ENCODE assay signal across 15 cellular contexts in the genomic region with DNA sequence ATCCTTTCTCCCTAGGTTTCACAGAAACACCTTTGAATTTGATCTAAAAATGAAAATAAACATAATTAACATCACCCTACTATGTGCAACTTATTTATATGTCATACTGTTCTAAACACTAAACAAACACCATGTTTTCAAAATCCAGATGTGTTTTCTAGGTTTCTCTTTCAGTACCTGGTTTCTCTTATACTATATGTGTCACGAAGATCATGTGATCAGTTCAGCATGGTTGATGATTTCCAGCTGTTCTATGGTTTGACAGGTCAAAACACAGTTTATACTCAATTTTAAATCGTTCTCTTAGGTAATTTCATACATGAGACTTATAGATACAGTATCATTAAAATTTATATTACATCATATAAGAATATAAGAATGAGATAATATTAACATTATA.
A peak's percentile ranks its signal among the peaks of the same experiment; 100 is the strongest.
DNase-seq lines count a peak whose midpoint lies in the region; ATAC-seq and TF ChIP-seq lines count a peak whose summit lies in the region.
"Had no signal": no experiment of that assay in that cellular context is flagged by ENCODE, and none has a peak within 500 bp of the region (broad histone marks: within the 10 kb centered on the region; RNA-seq: fewer than 3 reads in every experiment).

No MANE protein-coding gene starts in this region.

- intact Hi-C loops in stomach (cut with DNase I; ENCODE audit: low total_unique reads) = no loop called here

- H3K4me3 Mint-ChIP-seq in stimulated activated naive CD8-positive, alpha-beta T cell treated with anti-CD3 and anti-CD28 coated beads, Interleukin-15, amount 100 ng/mL, for 72 hours = no peak overlapping the region
- H3K4me3 Mint-ChIP-seq in T-helper 2 cell treated with Interferon-gamma antibody and Interleukin-4, amounts not matched to agents 5 μg/mL and 100 μg/mL, for 36 hours = no peak overlapping the region

- ATAC-seq in GM18505 (IDR thresholded peaks at IDR 0.05; ENCODE audit: unreplicated experiment) (peak; percentile 85), GM19463 (IDR thresholded peaks at IDR 0.05; ENCODE audit: unreplicated experiment) (peak; percentile 93), HG02798 (IDR thresholded peaks at IDR 0.05; ENCODE audit: poor library complexity, unreplicated experiment) (peak; percentile 89), HG03432 (IDR thresholded peaks at IDR 0.05; ENCODE audit: unreplicated experiment) (peak; percentile 88)
- ATAC-seq in stimulated activated naive CD8-positive, alpha-beta T cell treated with anti-CD3 and anti-CD28 coated beads, Interleukin-15, amount 100 ng/mL, for 72 hours = no peak
- ATAC-seq: activated CD4-positive, CD25-positive, alpha-beta regulatory T cell treated with anti-CD3 and anti-CD28 coated beads, Interleukin-2, amount 50 U/mL, for 24 hours; SK-N-SH treated with all-trans-retinoic acid at 6 μM for 48 hours had no signal

- no peak overlapping the region for H3K27ac ChIP-seq in stomach

- no peak for TF ChIP-seq POLR2A in GM18505 (IDR thresholded peaks at IDR 0.05; ENCODE audit: borderline replicate concordance, extremely low read depth, insufficient read depth, insufficient read length)
- no peak for TF ChIP-seq POLR2A in stomach (IDR thresholded peaks at IDR 0.05)

- no peak for TF ChIP-seq EP300 in stomach (IDR thresholded peaks at IDR 0.05)

- 69 to 82% (median 76%) methylated on average over 2 of the region's 2 CpGs for WGBS in stomach, 5 donors

- peaks cover 0 to 4% of the 10 kb centered on the region in 2 donors for H3K9me3 Mint-ChIP-seq in stimulated activated naive CD8-positive, alpha-beta T cell treated with anti-CD3 and anti-CD28 coated beads, Interleukin-15, amount 100 ng/mL, for 72 hours
- peaks cover 6% of the 10 kb centered on the region for H3K9me3 Mint-ChIP-seq in T-helper 2 cell treated with Interferon-gamma antibody and Interleukin-4, amounts not matched to agents 5 μg/mL and 100 μg/mL, for 36 hours

- TF ChIP-seq CTCF in stomach (IDR thresholded peaks at IDR 0.05) = no peak

- no peaks in the 10 kb centered on the region for H3K27me3 Mint-ChIP-seq in stimulated activated naive CD8-positive, alpha-beta T cell treated with anti-CD3 and anti-CD28 coated beads, Interleukin-15, amount 100 ng/mL, for 72 hours
- H3K27me3 Mint-ChIP-seq in T-helper 2 cell treated with Interferon-gamma antibody and Interleukin-4, amounts not matched to agents 5 μg/mL and 100 μg/mL, for 36 hours (ENCODE audit: low read depth) = no peaks in the 10 kb centered on the region

- H3K9me3 ChIP-seq in stomach = no peaks in the 10 kb centered on the region

- no peak overlapping the region for H3K4me3 ChIP-seq in stomach

- H3K36me3 Mint-ChIP-seq in T-helper 2 cell treated with Interferon-gamma antibody and Interleukin-4, amounts not matched to agents 5 μg/mL and 100 μg/mL, for 36 hours (ENCODE audit: low read depth) = no peaks in the 10 kb centered on the region

- no peaks in the 10 kb centered on the region for H3K36me3 ChIP-seq in stomach

- H3K27ac Mint-ChIP-seq in stimulated activated naive CD8-positive, alpha-beta T cell treated with anti-CD3 and anti-CD28 coated beads, Interleukin-15, amount 100 ng/mL, for 72 hours = no peak overlapping the region
- no peak overlapping the region for H3K27ac Mint-ChIP-seq in T-helper 2 cell treated with Interferon-gamma antibody and Interleukin-4, amounts not matched to agents 5 μg/mL and 100 μg/mL, for 36 hours

- DNase-seq in stimulated activated naive CD8-positive, alpha-beta T cell treated with anti-CD3 and anti-CD28 coated beads, Interleukin-15, amount 100 ng/mL, for 72 hours = no peak
- DNase-seq in T-helper 2 cell treated with Interferon-gamma antibody and Interleukin-4, amounts not matched to agents 5 μg/mL and 100 μg/mL, for 36 hours (ENCODE audit: low spot score) = no peak
- DNase-seq in cerebellum (ENCODE audit: low spot score) = no peak
- no peak for DNase-seq in stomach
- DNase-seq: amygdala, dermis blood vessel endothelial cell, KG1, NCI-H2029, occipital lobe had no signal

- no peaks in the 10 kb centered on the region for H3K4me1 ChIP-seq in stomach

- no peaks in the 10 kb centered on the region for H3K27me3 ChIP-seq in stomach

- H3K4me1 Mint-ChIP-seq in stimulated activated naive CD8-positive, alpha-beta T cell treated with anti-CD3 and anti-CD28 coated beads, Interleukin-15, amount 100 ng/mL, for 72 hours = no peaks in the 10 kb centered on the region
- H3K4me1 Mint-ChIP-seq in T-helper 2 cell treated with Interferon-gamma antibody and Interleukin-4, amounts not matched to agents 5 μg/mL and 100 μg/mL, for 36 hours (ENCODE audit: low read depth) = no peaks in the 10 kb centered on the region
